In the genomic region with DNA sequence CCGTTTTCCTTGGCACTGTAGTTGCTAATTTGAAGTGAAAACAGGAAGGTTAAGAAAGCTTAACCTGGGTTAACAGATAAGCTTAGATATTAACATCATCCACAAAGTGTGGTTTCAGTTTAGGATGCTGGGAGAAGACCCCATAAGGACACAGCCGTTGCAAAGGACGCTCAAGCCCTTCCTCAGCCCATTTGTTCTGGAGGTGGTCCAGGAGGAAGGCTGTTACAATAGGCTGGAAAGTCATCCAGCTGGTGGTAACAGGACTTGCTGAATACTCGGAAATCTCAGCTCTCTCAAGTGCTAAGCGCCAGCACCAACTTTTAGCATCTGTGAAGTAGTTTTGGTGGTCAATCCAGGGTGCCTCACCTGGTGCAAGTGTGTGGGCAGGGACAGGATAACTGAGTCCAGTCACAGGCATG, we compare ENCODE assay signal across 9 cellular contexts. TPM values are rescaled to one million over a fixed set of nuclear protein-coding genes. Genes with fewer than 3 reads are reported as not detected.
A peak's percentile ranks its signal among the peaks of the same experiment; 100 is the strongest.
DNase-seq lines count a peak whose midpoint lies in the region; ATAC-seq, FAIRE-seq and TF ChIP-seq lines count a peak whose summit lies in the region.
"Had no signal": no experiment of that assay in that cellular context is flagged by ENCODE, and none has a peak within 500 bp of the region (broad histone marks: within the 10 kb centered on the region; RNA-seq: fewer than 3 reads in every experiment).

No MANE protein-coding gene starts in this region.

- no peak for TF ChIP-seq RAD21 in H1 (IDR thresholded peaks at IDR 0.05 in 1 of 2, conservative IDR thresholded peaks at IDR 0.05 in 1 of 2; ENCODE audit: low read depth in 2 of 2, low read length in 2 of 2)

- no peak overlapping the region for H2BK120ac ChIP-seq in H1 (replicated peaks; ENCODE audit: low read depth, low read length)

- H3K4me3 ChIP-seq in Loucy (ENCODE audit: low read length, poor library complexity, severe bottlenecking), result peak overlapping the region; percentile 68
- H3K4me3 ChIP-seq in H1 (ENCODE audit: extremely low read depth in 1 of 4, insufficient read depth in 2 of 4, low read depth in 3 of 4, low read length in 4 of 4), result peak overlapping the region in 1 of 4 experiments; percentile 30; a peak in 3 of 8 replicates
- H3K4me3 ChIP-seq in osteoblast (ENCODE audit: insufficient read depth, low read length), result no peak overlapping the region

- CTCF ChIA-PET in H1 (lab: Charles Lee; ENCODE audit: partially characterized antibody), result interaction anchor here (2.2 kb wide), 1 partner anchor 10 kb away, joined by 6 read pairs; no protein-coding TSS in a partner anchor

- no peaks in the 10 kb centered on the region for H3K23me2 ChIP-seq in H1 (ENCODE audit: low read depth, low read length)

- H4K20me1 ChIP-seq in Loucy (ENCODE audit: insufficient read depth, low read length, poor library complexity, severe bottlenecking) (no peaks in the 10 kb centered on the region), H1 (replicated peaks in 1 of 2; ENCODE audit: control insufficient read depth in 1 of 2, insufficient read depth in 2 of 2, low read length in 2 of 2) (no peaks in the 10 kb centered on the region), osteoblast (ENCODE audit: insufficient read depth, low read length) (no peaks in the 10 kb centered on the region)

- H3K36me3 ChIP-seq in Loucy (ENCODE audit: insufficient read depth, low read length) (no peaks in the 10 kb centered on the region), H1 (ENCODE audit: control insufficient read depth in 2 of 4, insufficient read depth in 4 of 4, low read length in 3 of 4) (no peaks in the 10 kb centered on the region), osteoblast (ENCODE audit: insufficient read depth, low read length) (no peaks in the 10 kb centered on the region)

- H3K56ac ChIP-seq in H1 (replicated peaks; ENCODE audit: insufficient read length, low read depth, low read length), result no peak overlapping the region

- H3K27me3 ChIP-seq in Loucy (ENCODE audit: insufficient read depth, low read length, poor library complexity, severe bottlenecking), result no peaks in the 10 kb centered on the region
- H3K27me3 ChIP-seq in H1 (replicated peaks in 1 of 4; ENCODE audit: control insufficient read depth in 3 of 4, extremely low read depth in 1 of 4, insufficient read depth in 3 of 4, low read length in 3 of 4), result no peaks in the 10 kb centered on the region
- no peaks in the 10 kb centered on the region for H3K27me3 ChIP-seq in osteoblast (ENCODE audit: insufficient read depth, low read length)

- FAIRE-seq in H1 (lab: Jason Lieb, UNC), result no peak

- H3K14ac ChIP-seq in H1 (ENCODE audit: insufficient read length), result no peak overlapping the region

- TF ChIP-seq CTCF in Loucy (conservative IDR thresholded peaks at IDR 0.05; ENCODE audit: low read length) (no peak), H1 (IDR thresholded peaks at IDR 0.05; ENCODE audit: control extremely low read depth in 1 of 3, insufficient read depth in 1 of 3, low read depth in 1 of 3, low read length in 3 of 3) (no peak), osteoblast (IDR thresholded peaks at IDR 0.05; ENCODE audit: extremely low read depth, low read depth, low read length) (no peak), omental fat pad (IDR thresholded peaks at IDR 0.05) (no peak)

- no peaks in the 10 kb centered on the region for H3K9me3 ChIP-seq in Loucy (ENCODE audit: insufficient read depth, low read depth, low read length)
- H3K9me3 ChIP-seq in H1 (ENCODE audit: insufficient read depth in 2 of 2, low read depth in 1 of 2, low read length in 1 of 2), result no peaks in the 10 kb centered on the region
- no peaks in the 10 kb centered on the region for H3K9me3 ChIP-seq in osteoblast (ENCODE audit: low read depth, low read length)

- no peak overlapping the region; the same call in 1 of the 2 replicates for H3K18ac ChIP-seq in H1 (ENCODE audit: extremely low read depth, low read length)

- DNase-seq in ELR (ENCODE audit: low read depth), result peak; percentile 32
- DNase-seq in H1 (ENCODE audit: low read depth in 1 of 2, low spot score in 2 of 2), result no peak
- DNase-seq in osteoblast (ENCODE audit: insufficient read length, low spot score, missing footprints), result no peak
- DNase-seq in posterior cingulate gyrus, result no peak
- DNase-seq in omental fat pad (ENCODE audit: low spot score), result no peak
- no peak for DNase-seq in GM19238 (ENCODE audit: insufficient read length, low spot score)
- DNase-seq: NCI-H1105 had no signal

- H4K91ac ChIP-seq in H1 (replicated peaks; ENCODE audit: insufficient read length, low read length), result peak overlapping the region; percentile 25

- H2AFZ ChIP-seq in Loucy (ENCODE audit: low read length), result peak overlapping the region; percentile 17
- no peak overlapping the region for H2AFZ ChIP-seq in H1 (ENCODE audit: low read length)
- H2AFZ ChIP-seq in osteoblast (ENCODE audit: low read length), result no peak overlapping the region

- H3K4ac ChIP-seq in H1 (replicated peaks; ENCODE audit: insufficient read length, low read depth, low read length), result no peak overlapping the region

- 13% methylated on average over 5 of the region's 5 CpGs; no CpG with 5 or more reads in 1 of the 2 experiments for WGBS in H1 (ENCODE audit: extremely low coverage in 1 of 2, insufficient coverage in 1 of 2, insufficient read length in 1 of 2, insufficient replicate concordance in 2 of 2, low coverage in 1 of 2, low lambda C conversion rate in 2 of 2, missing lambda C conversion rate in 1 of 2), 2 experiments

- TF ChIP-seq POLR2A in H1 (IDR thresholded peaks at IDR 0.05; ENCODE audit: control extremely low read depth in 1 of 2, low read depth in 2 of 2, low read length in 2 of 2), result no peak

- no peak for TF ChIP-seq EP300 in H1 (IDR thresholded peaks at IDR 0.05; ENCODE audit: borderline replicate concordance in 1 of 2, low read depth in 2 of 2, low read length in 2 of 2)

- no peak for ATAC-seq in omental fat pad (ENCODE audit: low FRiP score)
- no peak for ATAC-seq in GM18519 (IDR thresholded peaks at IDR 0.05; ENCODE audit: low FRiP score, unreplicated experiment)

- H3K79me1 ChIP-seq in H1 (ENCODE audit: low read depth, low read length), result no peaks in the 10 kb centered on the region

- no peak overlapping the region; the same call in 1 of the 2 replicates for H2AK5ac ChIP-seq in H1 (ENCODE audit: low read depth, low read length)

- H3K9ac ChIP-seq in Loucy (ENCODE audit: low read depth, low read length, poor library complexity, severe bottlenecking) (peak overlapping the region; percentile 58), H1 (replicated peaks in 1 of 4; ENCODE audit: extremely low read depth in 1 of 4, low read depth in 3 of 4, low read length in 3 of 4) (no peak overlapping the region)

- H2BK5ac ChIP-seq in H1 (ENCODE audit: low read depth, low read length), result peak overlapping the region; percentile 85; the same call in 1 of the 2 replicates

- H3K4me2 ChIP-seq in Loucy (ENCODE audit: low read depth, low read length, poor library complexity, severe bottlenecking) (peak overlapping the region; percentile 75), H1 (ENCODE audit: insufficient read depth in 1 of 2, low read depth in 2 of 2, low read length in 2 of 2) (peak overlapping the region; percentile 60 to 69), osteoblast (ENCODE audit: insufficient read depth, low read length) (peak overlapping the region; percentile 41)

- POLR2A ChIA-PET in H1 (lab: Charles Lee; ENCODE audit: partially characterized antibody), result interaction anchor here (0.7 to 2.8 kb wide), 3 partner anchors 11 to 37 kb away, joined by 3 to 9 read pairs (median 4); no protein-coding TSS in a partner anchor

- no peaks in the 10 kb centered on the region for H3F3A ChIP-seq in Loucy (ENCODE audit: low read depth)

- peak overlapping the region; percentile 5 for H4K5ac ChIP-seq in H1 (ENCODE audit: insufficient read length, low read depth, low read length)

- peak overlapping the region; percentile 60; the same call in 1 of the 2 replicates for H2BK12ac ChIP-seq in H1 (ENCODE audit: low read depth, low read length)

- no peak overlapping the region for H2BK20ac ChIP-seq in H1 (ENCODE audit: low read length)

- H4K8ac ChIP-seq in H1 (ENCODE audit: extremely low read depth, insufficient read depth, low read length), result no peak overlapping the region

- no peaks in the 10 kb centered on the region for H3K79me2 ChIP-seq in Loucy (ENCODE audit: insufficient read depth, low read length)
- peaks cover 0 to 51% of the 10 kb centered on the region in 2 experiments; a peak in 2 of 4 replicates for H3K79me2 ChIP-seq in H1 (ENCODE audit: control insufficient read depth in 1 of 2, insufficient read depth in 2 of 2, low read length in 2 of 2)
- H3K79me2 ChIP-seq in osteoblast (ENCODE audit: insufficient read depth, low read length), result peaks cover 11% of the 10 kb centered on the region

- no peak overlapping the region; the same call in 1 of the 2 replicates for H3K27ac ChIP-seq in H1 (ENCODE audit: low read depth, low read length)
- peak overlapping the region; percentile 47 for H3K27ac ChIP-seq in osteoblast (ENCODE audit: low read depth, low read length)

- H3K23ac ChIP-seq in H1 (ENCODE audit: insufficient read length), result no peak overlapping the region

- H3K4me1 ChIP-seq in Loucy (ENCODE audit: insufficient read depth, low read length, poor library complexity, severe bottlenecking) (peaks cover 14% of the 10 kb centered on the region), H1 (replicated peaks in 1 of 4; ENCODE audit: control insufficient read depth in 3 of 4, insufficient read depth in 4 of 4, low read length in 3 of 4) (peaks cover 0 to 14% (median 4%) of the 10 kb centered on the region in 4 experiments; a peak in 4 of 7 replicates), osteoblast (ENCODE audit: insufficient read depth, low read length) (peaks cover 44% of the 10 kb centered on the region)

- H3K9me2 ChIP-seq in Loucy (replicated peaks; ENCODE audit: low read depth, low read length), result no peaks in the 10 kb centered on the region

- intact Hi-C loops in posterior cingulate gyrus (cut with DNase I), result no loop called here

- no peak overlapping the region; the same call in 1 of the 2 replicates for H2BK15ac ChIP-seq in H1 (ENCODE audit: low read length)

RNA-seq across cellular contexts. Expression of gene CHST7, which starts 14.2 kb away (rescaled TPM):
- 14.1 and 15.3 TPM in 2 replicates for total RNA-seq in H1 (2021; fragmentation: NEBNext Ultra II Directional; extraction: Animal tissue kit (Norgen Biotek cat#: 25700))
- 7.9 and 9.4 TPM in 2 replicates for polyA plus RNA-seq in H1 (2011; rRNA removed)
- polyA plus RNA-seq in H1 (2011; cell fraction: cytosol; rRNA removed), result 9.1 TPM
- polyA plus RNA-seq in H1 (2011; cell fraction: nucleus; rRNA removed), result 7.4 TPM
- polyA plus RNA-seq in H1 (2012, experiment 1 of 2), result 6.3 to 9.9 TPM (median 9.5 TPM) in 4 replicates
- polyA plus RNA-seq in H1 (2012, experiment 2 of 2), result 9.9 TPM
- polyA plus RNA-seq in H1 (2013, experiment 1 of 2), result 15.3 TPM
- 16.6 TPM for polyA plus RNA-seq in H1 (2013, experiment 2 of 2)
- 1.9 and 2.3 TPM in 2 replicates for polyA minus RNA-seq in H1 (2011; rRNA and poly(A)+ RNA removed)
- 10.1 TPM for polyA minus RNA-seq in H1 (2011; cell fraction: cytosol; rRNA and poly(A)+ RNA removed)
- 11.3 TPM for polyA minus RNA-seq in H1 (2011; cell fraction: nucleus; rRNA and poly(A)+ RNA removed)
- 6.5 and 8.0 TPM in 2 replicates for total RNA-seq in osteoblast
- 10 to 100 TPM; 12.5 to 48.7 (median 24.0) TPM for total RNA-seq in omental fat pad

RNA-seq across cellular contexts. Expression of gene ZNF674, which starts 42.5 kb away (rescaled TPM):
- 6.1 and 7.4 TPM in 2 replicates for total RNA-seq in H1 (2021; fragmentation: NEBNext Ultra II Directional; extraction: Animal tissue kit (Norgen Biotek cat#: 25700))
- polyA plus RNA-seq in H1 (2011; rRNA removed), result 2.0 and 2.4 TPM in 2 replicates
- polyA plus RNA-seq in H1 (2011; cell fraction: cytosol; rRNA removed), result 2.6 TPM
- polyA plus RNA-seq in H1 (2011; cell fraction: nucleus; rRNA removed), result 6.5 TPM
- 2.7 to 5.5 TPM (median 3.8 TPM) in 4 replicates for polyA plus RNA-seq in H1 (2012, experiment 1 of 2)
- 0.35 TPM for polyA plus RNA-seq in H1 (2012, experiment 2 of 2)
- polyA plus RNA-seq in H1 (2013, experiment 1 of 2), result 2.4 TPM
- 2.6 TPM for polyA plus RNA-seq in H1 (2013, experiment 2 of 2)
- 20.6 and 24.3 TPM in 2 replicates for polyA minus RNA-seq in H1 (2011; rRNA and poly(A)+ RNA removed)
- polyA minus RNA-seq in H1 (2011; cell fraction: cytosol; rRNA and poly(A)+ RNA removed), result 4.2 TPM
- polyA minus RNA-seq in H1 (2011; cell fraction: nucleus; rRNA and poly(A)+ RNA removed), result 34.8 TPM
- total RNA-seq in osteoblast, result 4.7 and 5.6 TPM in 2 replicates
- total RNA-seq in omental fat pad, result 1 to 10 TPM; 1.9 to 5.2 (median 2.5) TPM
